In the genomic region with DNA sequence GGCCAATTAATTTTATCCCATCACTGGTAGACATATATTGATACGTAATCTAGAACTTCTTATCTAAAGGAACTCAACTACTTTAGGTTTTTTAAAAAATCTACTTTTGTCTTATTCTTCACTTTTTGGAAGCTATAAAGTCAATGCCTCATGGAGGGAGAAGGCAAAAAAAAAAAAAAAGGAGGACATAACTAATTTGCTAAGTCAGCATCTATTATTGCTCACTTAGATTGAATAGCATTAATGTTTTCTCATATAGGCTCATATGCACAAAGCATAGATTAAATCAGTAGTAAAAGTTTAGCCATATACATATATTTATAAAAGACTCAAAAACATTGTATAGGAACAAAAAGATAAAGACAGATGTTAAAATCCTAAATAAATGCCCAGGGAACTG, we compare ENCODE assay signal across 3 cellular contexts.
A peak's percentile ranks its signal among the peaks of the same experiment; 100 is the strongest.
TF ChIP-seq lines count a peak whose summit lies in the region.

No MANE protein-coding gene starts in this region.

TF ChIP-seq in A549, 52 proteins besides CTCF, POLR2A, EP300 and RAD21:
- TF ChIP-seq ZNF302 (CRISPR knock-in tag; IDR thresholded peaks at IDR 0.05): no peak
- TF ChIP-seq MAFK (IDR thresholded peaks at IDR 0.05; ENCODE audit: partially characterized antibody): peak; percentile 85
- no peak for TF ChIP-seq MAZ (IDR thresholded peaks at IDR 0.05; ENCODE audit: borderline replicate concordance, low read depth, low read length)
- TF ChIP-seq, protein P1, sequence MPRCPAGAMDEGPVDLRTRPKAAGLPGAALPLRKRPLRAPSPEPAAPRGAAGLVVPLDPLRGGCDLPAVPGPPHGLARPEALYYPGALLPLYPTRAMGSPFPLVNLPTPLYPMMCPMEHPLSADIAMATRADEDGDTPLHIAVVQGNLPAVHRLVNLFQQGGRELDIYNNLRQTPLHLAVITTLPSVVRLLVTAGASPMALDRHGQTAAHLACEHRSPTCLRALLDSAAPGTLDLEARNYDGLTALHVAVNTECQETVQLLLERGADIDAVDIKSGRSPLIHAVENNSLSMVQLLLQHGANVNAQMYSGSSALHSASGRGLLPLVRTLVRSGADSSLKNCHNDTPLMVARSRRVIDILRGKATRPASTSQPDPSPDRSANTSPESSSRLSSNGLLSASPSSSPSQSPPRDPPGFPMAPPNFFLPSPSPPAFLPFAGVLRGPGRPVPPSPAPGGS (IDR thresholded peaks at IDR 0.05): no peak
TF ChIP-seq in A549: peak in this region for 1.

TF ChIP-seq in IMR-90, 13 proteins besides CTCF, POLR2A, EP300 and RAD21:
- TF ChIP-seq NFE2L2 (IDR thresholded peaks at IDR 0.05; ENCODE audit: low read depth, low read length) (no peak), MXI1 (IDR thresholded peaks at IDR 0.05; ENCODE audit: borderline replicate concordance, low read depth, low read length) (no peak), MAFK (IDR thresholded peaks at IDR 0.05; ENCODE audit: low read depth, low read length) (peak; percentile 93)

TF ChIP-seq in H1, 55 proteins besides CTCF, POLR2A, EP300 and RAD21:
- TF ChIP-seq MAFK (IDR thresholded peaks at IDR 0.05; ENCODE audit: low read depth, low read length): peak; percentile 60; the same call in 1 of the 2 replicates
- TF ChIP-seq ASH2L (IDR thresholded peaks at IDR 0.05; ENCODE audit: low read length): no peak
- TF ChIP-seq BCL11A (IDR thresholded peaks at IDR 0.05; ENCODE audit: low read depth in 2 of 2, low read length in 2 of 2): no peak
- TF ChIP-seq SIN3A (conservative IDR thresholded peaks at IDR 0.05 in 1 of 2, IDR thresholded peaks at IDR 0.05 in 1 of 2; ENCODE audit: low read depth in 1 of 2, low read length in 2 of 2): no peak
- no peak for TF ChIP-seq SIX5 (IDR thresholded peaks at IDR 0.05; ENCODE audit: low read depth, low read length)
